ENCODE assay signal across 1 cellular context in the genomic region with DNA sequence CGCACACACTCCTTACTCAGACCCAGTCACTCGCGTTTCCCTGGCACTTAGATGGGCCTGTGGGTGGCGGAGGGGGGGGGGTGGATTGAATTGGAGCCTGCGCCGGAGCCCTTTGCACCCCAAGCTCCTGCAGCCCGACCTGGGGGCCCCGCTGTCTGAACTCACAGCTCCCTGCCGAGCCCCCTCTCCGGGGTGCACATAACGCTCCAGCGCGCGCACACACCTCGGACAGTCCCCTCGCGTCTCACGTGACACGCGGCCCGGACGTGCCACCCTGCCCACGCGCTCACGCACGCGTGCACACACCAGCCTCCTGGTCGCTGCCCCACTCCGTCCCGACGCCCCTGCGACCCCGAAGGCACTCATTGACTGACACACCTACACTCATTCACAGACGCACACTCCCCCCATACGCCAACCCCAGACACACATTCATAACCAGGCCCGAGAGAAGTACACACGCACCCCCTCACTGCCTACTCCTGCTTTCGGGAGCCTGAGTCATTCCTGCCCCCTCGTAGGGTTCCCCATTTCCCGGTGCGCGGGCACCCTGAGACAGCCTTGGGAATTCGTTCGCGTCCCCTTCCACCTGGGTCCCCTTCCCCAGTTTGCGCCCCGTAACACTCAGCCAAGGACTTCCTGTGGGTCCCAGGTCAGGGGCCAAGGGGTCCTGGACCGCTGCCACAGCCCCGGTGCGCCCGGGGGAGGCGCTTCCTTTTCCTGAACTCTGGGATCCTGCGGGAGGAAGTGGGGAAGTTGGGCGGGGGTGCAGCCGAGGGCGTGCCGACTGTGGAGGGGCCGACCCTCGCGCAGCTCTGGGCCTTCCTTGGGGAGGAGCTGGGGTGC.
A peak's percentile ranks its signal among the peaks of the same experiment; 100 is the strongest.
TF ChIP-seq lines count a peak whose summit lies in the region.

No MANE protein-coding gene starts in this region.

TF ChIP-seq in K562, 482 proteins besides CTCF, POLR2A, EP300 and RAD21 (continued from another document and continues in another):
- TF ChIP-seq, protein P1, sequence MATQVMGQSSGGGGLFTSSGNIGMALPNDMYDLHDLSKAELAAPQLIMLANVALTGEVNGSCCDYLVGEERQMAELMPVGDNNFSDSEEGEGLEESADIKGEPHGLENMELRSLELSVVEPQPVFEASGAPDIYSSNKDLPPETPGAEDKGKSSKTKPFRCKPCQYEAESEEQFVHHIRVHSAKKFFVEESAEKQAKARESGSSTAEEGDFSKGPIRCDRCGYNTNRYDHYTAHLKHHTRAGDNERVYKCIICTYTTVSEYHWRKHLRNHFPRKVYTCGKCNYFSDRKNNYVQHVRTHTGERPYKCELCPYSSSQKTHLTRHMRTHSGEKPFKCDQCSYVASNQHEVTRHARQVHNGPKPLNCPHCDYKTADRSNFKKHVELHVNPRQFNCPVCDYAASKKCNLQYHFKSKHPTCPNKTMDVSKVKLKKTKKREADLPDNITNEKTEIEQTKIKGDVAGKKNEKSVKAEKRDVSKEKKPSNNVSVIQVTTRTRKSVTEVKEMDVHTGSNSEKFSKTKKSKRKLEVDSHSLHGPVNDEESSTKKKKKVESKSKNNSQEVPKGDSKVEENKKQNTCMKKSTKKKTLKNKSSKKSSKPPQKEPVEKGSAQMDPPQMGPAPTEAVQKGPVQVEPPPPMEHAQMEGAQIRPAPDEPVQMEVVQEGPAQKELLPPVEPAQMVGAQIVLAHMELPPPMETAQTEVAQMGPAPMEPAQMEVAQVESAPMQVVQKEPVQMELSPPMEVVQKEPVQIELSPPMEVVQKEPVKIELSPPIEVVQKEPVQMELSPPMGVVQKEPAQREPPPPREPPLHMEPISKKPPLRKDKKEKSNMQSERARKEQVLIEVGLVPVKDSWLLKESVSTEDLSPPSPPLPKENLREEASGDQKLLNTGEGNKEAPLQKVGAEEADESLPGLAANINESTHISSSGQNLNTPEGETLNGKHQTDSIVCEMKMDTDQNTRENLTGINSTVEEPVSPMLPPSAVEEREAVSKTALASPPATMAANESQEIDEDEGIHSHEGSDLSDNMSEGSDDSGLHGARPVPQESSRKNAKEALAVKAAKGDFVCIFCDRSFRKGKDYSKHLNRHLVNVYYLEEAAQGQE (CRISPR knock-in tag; IDR thresholded peaks at IDR 0.05; ENCODE audit: low read depth): no peak
- no peak for TF ChIP-seq CBX8 (IDR thresholded peaks at IDR 0.05; ENCODE audit: borderline replicate concordance, extremely low read depth, low read depth, low read length, poor library complexity, severe bottlenecking)
- no peak for TF ChIP-seq ZNF354B (CRISPR knock-in tag; IDR thresholded peaks at IDR 0.05)
- TF ChIP-seq BHLHE40 (IDR thresholded peaks at IDR 0.05; ENCODE audit: low read length): peak; percentile 91
- TF ChIP-seq SAP30 (IDR thresholded peaks at IDR 0.05; ENCODE audit: borderline replicate concordance, insufficient read depth, low read depth, low read length, poor library complexity, severe bottlenecking): peak; percentile 77
- 0 out of 2 replicates have a peak, but pooled peaks have one; percentile 5 for TF ChIP-seq NFE2 (IDR thresholded peaks at IDR 0.05; ENCODE audit: low read depth)
- TF ChIP-seq PHF20 (IDR thresholded peaks at IDR 0.05; ENCODE audit: partially characterized antibody): no peak
- TF ChIP-seq, protein P2, sequence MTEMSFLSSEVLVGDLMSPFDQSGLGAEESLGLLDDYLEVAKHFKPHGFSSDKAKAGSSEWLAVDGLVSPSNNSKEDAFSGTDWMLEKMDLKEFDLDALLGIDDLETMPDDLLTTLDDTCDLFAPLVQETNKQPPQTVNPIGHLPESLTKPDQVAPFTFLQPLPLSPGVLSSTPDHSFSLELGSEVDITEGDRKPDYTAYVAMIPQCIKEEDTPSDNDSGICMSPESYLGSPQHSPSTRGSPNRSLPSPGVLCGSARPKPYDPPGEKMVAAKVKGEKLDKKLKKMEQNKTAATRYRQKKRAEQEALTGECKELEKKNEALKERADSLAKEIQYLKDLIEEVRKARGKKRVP (CRISPR knock-in tag; IDR thresholded peaks at IDR 0.05): no peak
- TF ChIP-seq NR2F6 (CRISPR knock-in tag; IDR thresholded peaks at IDR 0.05): no peak
- TF ChIP-seq, protein P3, sequence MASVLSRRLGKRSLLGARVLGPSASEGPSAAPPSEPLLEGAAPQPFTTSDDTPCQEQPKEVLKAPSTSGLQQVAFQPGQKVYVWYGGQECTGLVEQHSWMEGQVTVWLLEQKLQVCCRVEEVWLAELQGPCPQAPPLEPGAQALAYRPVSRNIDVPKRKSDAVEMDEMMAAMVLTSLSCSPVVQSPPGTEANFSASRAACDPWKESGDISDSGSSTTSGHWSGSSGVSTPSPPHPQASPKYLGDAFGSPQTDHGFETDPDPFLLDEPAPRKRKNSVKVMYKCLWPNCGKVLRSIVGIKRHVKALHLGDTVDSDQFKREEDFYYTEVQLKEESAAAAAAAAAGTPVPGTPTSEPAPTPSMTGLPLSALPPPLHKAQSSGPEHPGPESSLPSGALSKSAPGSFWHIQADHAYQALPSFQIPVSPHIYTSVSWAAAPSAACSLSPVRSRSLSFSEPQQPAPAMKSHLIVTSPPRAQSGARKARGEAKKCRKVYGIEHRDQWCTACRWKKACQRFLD (CRISPR knock-in tag; IDR thresholded peaks at IDR 0.05): peak; percentile 59; the same call in 1 of the 2 replicates
- peak; percentile 47 to 52; a peak in 3 of 4 replicates for TF ChIP-seq NRF1 (conservative IDR thresholded peaks at IDR 0.05 in 1 of 2, IDR thresholded peaks at IDR 0.05 in 1 of 2)
- no peak for TF ChIP-seq GATAD2B (IDR thresholded peaks at IDR 0.05; ENCODE audit: borderline replicate concordance)
- no peak for TF ChIP-seq CREB1 (IDR thresholded peaks at IDR 0.05)
- TF ChIP-seq CREB1 (CRISPR knock-in tag; IDR thresholded peaks at IDR 0.05): no peak
- TF ChIP-seq, protein P4, sequence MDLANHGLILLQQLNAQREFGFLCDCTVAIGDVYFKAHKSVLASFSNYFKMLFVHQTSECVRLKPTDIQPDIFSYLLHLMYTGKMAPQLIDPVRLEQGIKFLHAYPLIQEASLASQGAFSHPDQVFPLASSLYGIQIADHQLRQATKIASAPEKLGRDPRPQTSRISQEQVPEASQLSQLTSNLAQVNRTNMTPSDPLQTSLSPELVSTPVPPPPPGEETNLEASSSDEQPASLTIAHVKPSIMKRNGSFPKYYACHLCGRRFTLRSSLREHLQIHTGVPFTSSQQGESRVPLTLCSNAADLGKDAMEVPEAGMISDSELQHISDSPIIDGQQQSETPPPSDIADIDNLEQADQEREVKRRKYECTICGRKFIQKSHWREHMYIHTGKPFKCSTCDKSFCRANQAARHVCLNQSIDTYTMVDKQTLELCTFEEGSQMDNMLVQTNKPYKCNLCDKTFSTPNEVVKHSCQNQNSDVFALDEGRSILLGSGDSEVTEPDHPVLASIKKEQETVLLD (IDR thresholded peaks at IDR 0.05): peak; percentile 63; the same call in 1 of the 2 replicates
- TF ChIP-seq ZBTB17 (CRISPR knock-in tag; IDR thresholded peaks at IDR 0.05): no peak
- TF ChIP-seq, protein P5, sequence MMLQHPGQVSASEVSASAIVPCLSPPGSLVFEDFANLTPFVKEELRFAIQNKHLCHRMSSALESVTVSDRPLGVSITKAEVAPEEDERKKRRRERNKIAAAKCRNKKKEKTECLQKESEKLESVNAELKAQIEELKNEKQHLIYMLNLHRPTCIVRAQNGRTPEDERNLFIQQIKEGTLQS (IDR thresholded peaks at IDR 0.05): no peak
- TF ChIP-seq, protein P5 (CRISPR knock-in tag; conservative IDR thresholded peaks at IDR 0.05): no peak
- no peak for TF ChIP-seq ZBTB34 (CRISPR knock-in tag; IDR thresholded peaks at IDR 0.05)
- TF ChIP-seq, protein P6, sequence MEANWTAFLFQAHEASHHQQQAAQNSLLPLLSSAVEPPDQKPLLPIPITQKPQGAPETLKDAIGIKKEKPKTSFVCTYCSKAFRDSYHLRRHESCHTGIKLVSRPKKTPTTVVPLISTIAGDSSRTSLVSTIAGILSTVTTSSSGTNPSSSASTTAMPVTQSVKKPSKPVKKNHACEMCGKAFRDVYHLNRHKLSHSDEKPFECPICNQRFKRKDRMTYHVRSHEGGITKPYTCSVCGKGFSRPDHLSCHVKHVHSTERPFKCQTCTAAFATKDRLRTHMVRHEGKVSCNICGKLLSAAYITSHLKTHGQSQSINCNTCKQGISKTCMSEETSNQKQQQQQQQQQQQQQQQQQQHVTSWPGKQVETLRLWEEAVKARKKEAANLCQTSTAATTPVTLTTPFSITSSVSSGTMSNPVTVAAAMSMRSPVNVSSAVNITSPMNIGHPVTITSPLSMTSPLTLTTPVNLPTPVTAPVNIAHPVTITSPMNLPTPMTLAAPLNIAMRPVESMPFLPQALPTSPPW (CRISPR knock-in tag; IDR thresholded peaks at IDR 0.05): peak; percentile 7; the same call in 1 of the 2 replicates
- no peak for TF ChIP-seq POLR3G (IDR thresholded peaks at IDR 0.05; ENCODE audit: extremely low read depth, insufficient read length, insufficient replicate concordance)
- no peak for TF ChIP-seq NCOA2 (IDR thresholded peaks at IDR 0.05; ENCODE audit: partially characterized antibody in 2 of 2)
- no peak for TF ChIP-seq ZNF695 (CRISPR knock-in tag; IDR thresholded peaks at IDR 0.05)
- peak; percentile 45; the same call in 1 of the 2 replicates for TF ChIP-seq SAFB (IDR thresholded peaks at IDR 0.05; ENCODE audit: borderline replicate concordance, low read depth, low read length)
- peak; percentile 89 for TF ChIP-seq ZNF740 (CRISPR knock-in tag; IDR thresholded peaks at IDR 0.05)
- 0 out of 4 replicates have a peak, but pooled peaks of 1 of the 2 experiments have one; percentile 22 for TF ChIP-seq ZNF740 (tag; IDR thresholded peaks at IDR 0.05)
- TF ChIP-seq, protein P7, sequence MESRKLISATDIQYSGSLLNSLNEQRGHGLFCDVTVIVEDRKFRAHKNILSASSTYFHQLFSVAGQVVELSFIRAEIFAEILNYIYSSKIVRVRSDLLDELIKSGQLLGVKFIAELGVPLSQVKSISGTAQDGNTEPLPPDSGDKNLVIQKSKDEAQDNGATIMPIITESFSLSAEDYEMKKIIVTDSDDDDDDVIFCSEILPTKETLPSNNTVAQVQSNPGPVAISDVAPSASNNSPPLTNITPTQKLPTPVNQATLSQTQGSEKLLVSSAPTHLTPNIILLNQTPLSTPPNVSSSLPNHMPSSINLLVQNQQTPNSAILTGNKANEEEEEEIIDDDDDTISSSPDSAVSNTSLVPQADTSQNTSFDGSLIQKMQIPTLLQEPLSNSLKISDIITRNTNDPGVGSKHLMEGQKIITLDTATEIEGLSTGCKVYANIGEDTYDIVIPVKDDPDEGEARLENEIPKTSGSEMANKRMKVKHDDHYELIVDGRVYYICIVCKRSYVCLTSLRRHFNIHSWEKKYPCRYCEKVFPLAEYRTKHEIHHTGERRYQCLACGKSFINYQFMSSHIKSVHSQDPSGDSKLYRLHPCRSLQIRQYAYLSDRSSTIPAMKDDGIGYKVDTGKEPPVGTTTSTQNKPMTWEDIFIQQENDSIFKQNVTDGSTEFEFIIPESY (CRISPR knock-in tag; IDR thresholded peaks at IDR 0.05): 0 out of 2 replicates have a peak, but pooled peaks have one; percentile 7
- TF ChIP-seq HDGF (IDR thresholded peaks at IDR 0.05): peak; percentile 55; the same call in 1 of the 2 replicates
- no peak for TF ChIP-seq GABPB1 (CRISPR knock-in tag; IDR thresholded peaks at IDR 0.05)
- TF ChIP-seq, protein P8, sequence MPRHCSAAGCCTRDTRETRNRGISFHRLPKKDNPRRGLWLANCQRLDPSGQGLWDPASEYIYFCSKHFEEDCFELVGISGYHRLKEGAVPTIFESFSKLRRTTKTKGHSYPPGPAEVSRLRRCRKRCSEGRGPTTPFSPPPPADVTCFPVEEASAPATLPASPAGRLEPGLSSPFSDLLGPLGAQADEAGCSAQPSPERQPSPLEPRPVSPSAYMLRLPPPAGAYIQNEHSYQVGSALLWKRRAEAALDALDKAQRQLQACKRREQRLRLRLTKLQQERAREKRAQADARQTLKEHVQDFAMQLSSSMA (CRISPR knock-in tag; IDR thresholded peaks at IDR 0.05): no peak
- no peak for TF ChIP-seq DMBX1 (CRISPR knock-in tag; IDR thresholded peaks at IDR 0.05; ENCODE audit: borderline replicate concordance)
- TF ChIP-seq, protein P9, sequence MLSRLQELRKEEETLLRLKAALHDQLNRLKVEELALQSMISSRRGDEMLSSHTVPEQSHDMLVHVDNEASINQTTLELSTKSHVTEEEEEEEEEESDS (CRISPR knock-in tag; IDR thresholded peaks at IDR 0.05): no peak
- TF ChIP-seq ETV5 (CRISPR knock-in tag; IDR thresholded peaks at IDR 0.05; ENCODE audit: low read depth): peak; percentile 18; the same call in 1 of the 2 replicates
- no peak for TF ChIP-seq NCOR1 (IDR thresholded peaks at IDR 0.05)
- peak; percentile 64 for TF ChIP-seq USF2 (CRISPR knock-in tag; IDR thresholded peaks at IDR 0.05)
- TF ChIP-seq POLR2G (IDR thresholded peaks at IDR 0.05; ENCODE audit: low read depth, low read length): peak; percentile 61
- no peak for TF ChIP-seq CEBPG (CRISPR knock-in tag; IDR thresholded peaks at IDR 0.05)
- TF ChIP-seq CEBPG (tag; conservative IDR thresholded peaks at IDR 0.05 in 1 of 2, IDR thresholded peaks at IDR 0.05 in 1 of 2): no peak
- no peak for TF ChIP-seq SREBF2 (CRISPR knock-in tag; IDR thresholded peaks at IDR 0.05)
- peak; percentile 50 for TF ChIP-seq ZFX (CRISPR knock-in tag; IDR thresholded peaks at IDR 0.05)
- no peak for TF ChIP-seq DACH1 (IDR thresholded peaks at IDR 0.05; ENCODE audit: partially characterized antibody)
- TF ChIP-seq PHF8 (IDR thresholded peaks at IDR 0.05; ENCODE audit: borderline replicate concordance, low read length): peak; percentile 13; the same call in 1 of the 2 replicates
- TF ChIP-seq DIDO1 (tag; IDR thresholded peaks at IDR 0.05; ENCODE audit: low read depth): no peak
